In genomic region chr3:163573324-163573723, GRCh38 we compare ENCODE assay signal across 17 cellular contexts.
A peak's percentile ranks its signal among the peaks of the same experiment; 100 is the strongest.
DNase-seq lines count a peak whose midpoint lies in the region; ATAC-seq and TF ChIP-seq lines count a peak whose summit lies in the region.
"Had no signal": no experiment of that assay in that cellular context is flagged by ENCODE, and none has a peak within 500 bp of the region (broad histone marks: within the 10 kb centered on the region; RNA-seq: fewer than 3 reads in every experiment).

No MANE protein-coding gene starts in this region.

- H3K27ac ChIP-seq in SU-DHL-6 (ENCODE audit: low read depth, low read length) = no peak overlapping the region
- H3K27ac ChIP-seq: BLaER1 treated with 17β-estradiol and CSF1 and Interleukin-3, amounts not matched to agents 10 nM and 100 nM; C4-2B had no signal

- no peak overlapping the region for H3K27ac Mint-ChIP-seq in natural killer cell treated with Interleukin-12 subunit alpha and Interleukin-12 subunit beta and Interleukin-15 and Interleukin-18, amount 100 ng/mL, for 72 hours
- H3K27ac Mint-ChIP-seq: B cell; CD4-positive, alpha-beta T cell; CD8-positive, alpha-beta T cell had no signal

- H3K4me1 Mint-ChIP-seq in natural killer cell treated with Interleukin-12 subunit alpha and Interleukin-12 subunit beta and Interleukin-15 and Interleukin-18, amount 100 ng/mL, for 72 hours (ENCODE audit: low read depth in 2 of 2) = no peaks in the 10 kb centered on the region
- H3K4me1 Mint-ChIP-seq: B cell had no signal

- H3K79me2 ChIP-seq in SU-DHL-6 (ENCODE audit: insufficient read depth, low read length) = no peaks in the 10 kb centered on the region

- H3F3A ChIP-seq in SU-DHL-6 (ENCODE audit: insufficient read depth) = no peaks in the 10 kb centered on the region

- H2AFZ ChIP-seq in SU-DHL-6 (ENCODE audit: low read depth, low read length, severe bottlenecking) = peak overlapping the region; percentile 8

- no peaks in the 10 kb centered on the region for H3K27me3 ChIP-seq in SU-DHL-6 (ENCODE audit: low read length)
- H3K27me3 ChIP-seq: BLaER1 treated with 17β-estradiol and CSF1 and Interleukin-3, amounts not matched to agents 10 nM and 100 nM had no signal

- peak; percentile 8 for DNase-seq in amniotic epithelial cell (ENCODE audit: low read depth)
- DNase-seq in left lobe of liver (ENCODE audit: low spot score) = peak; percentile 61
- no peak for DNase-seq in AML-193 (lab: John Stamatoyannopoulos, UW)
- no peak for DNase-seq in NAMALWA (ENCODE audit: low spot score)
- no peak for DNase-seq in natural killer cell treated with Interleukin-12 subunit alpha and Interleukin-12 subunit beta and Interleukin-15 and Interleukin-18, amount 100 ng/mL, for 72 hours (ENCODE audit: low spot score)
- DNase-seq: 8988T; ACHN; Caco-2; Calu3; CD4-positive, alpha-beta T cell; CD8-positive, alpha-beta T cell; DMS79 treated with DMSO at 0.1 percent for 48 hours; GF-D8 had no signal

- peaks cover 16% of the 10 kb centered on the region for H3K9me3 Mint-ChIP-seq in natural killer cell treated with Interleukin-12 subunit alpha and Interleukin-12 subunit beta and Interleukin-15 and Interleukin-18, amount 100 ng/mL, for 72 hours

- no peak for TF ChIP-seq CTCF in SU-DHL-6 (IDR thresholded peaks at IDR 0.05; ENCODE audit: insufficient read depth, low read length, poor library complexity, severe bottlenecking)

- no peaks in the 10 kb centered on the region for H4K20me1 ChIP-seq in SU-DHL-6 (ENCODE audit: low read depth, low read length)
- H4K20me1 ChIP-seq: BLaER1 treated with 17β-estradiol and CSF1 and Interleukin-3, amounts not matched to agents 10 nM and 100 nM had no signal

- H3K4me3 Mint-ChIP-seq in natural killer cell treated with Interleukin-12 subunit alpha and Interleukin-12 subunit beta and Interleukin-15 and Interleukin-18, amount 100 ng/mL, for 72 hours = no peak overlapping the region
- H3K4me3 Mint-ChIP-seq: B cell; CD4-positive, alpha-beta T cell; CD8-positive, alpha-beta T cell had no signal

- no peak overlapping the region for H3K4me2 ChIP-seq in SU-DHL-6 (ENCODE audit: low read depth, low read length, poor library complexity, severe bottlenecking)
- H3K4me2 ChIP-seq: BLaER1 treated with 17β-estradiol and CSF1 and Interleukin-3, amounts not matched to agents 10 nM and 100 nM had no signal

- H3K36me3 ChIP-seq in SU-DHL-6 (ENCODE audit: low read length) = no peaks in the 10 kb centered on the region
- H3K36me3 ChIP-seq: BLaER1 treated with 17β-estradiol and CSF1 and Interleukin-3, amounts not matched to agents 10 nM and 100 nM had no signal

- peak; percentile 91 for ATAC-seq in left lobe of liver
- ATAC-seq in natural killer cell treated with Interleukin-12 subunit alpha and Interleukin-12 subunit beta and Interleukin-15 and Interleukin-18, amount 100 ng/mL, for 72 hours = no peak
- ATAC-seq: CD8-positive, alpha-beta T cell had no signal

- no peak overlapping the region for H3K9ac ChIP-seq in SU-DHL-6 (ENCODE audit: low read length)
- H3K9ac ChIP-seq: BLaER1 treated with 17β-estradiol and CSF1 and Interleukin-3, amounts not matched to agents 10 nM and 100 nM had no signal

- H3K27me3 Mint-ChIP-seq in natural killer cell treated with Interleukin-12 subunit alpha and Interleukin-12 subunit beta and Interleukin-15 and Interleukin-18, amount 100 ng/mL, for 72 hours = no peaks in the 10 kb centered on the region
- H3K27me3 Mint-ChIP-seq: B cell; CD4-positive, alpha-beta T cell had no signal

- H3K4me3 ChIP-seq in SU-DHL-6 (ENCODE audit: insufficient read depth, low read length, poor library complexity, severe bottlenecking) = no peak overlapping the region
- H3K4me3 ChIP-seq: BLaER1 treated with 17β-estradiol and CSF1 and Interleukin-3, amounts not matched to agents 10 nM and 100 nM had no signal

- peaks cover 4% of the 10 kb centered on the region for H3K36me3 Mint-ChIP-seq in natural killer cell treated with Interleukin-12 subunit alpha and Interleukin-12 subunit beta and Interleukin-15 and Interleukin-18, amount 100 ng/mL, for 72 hours
- H3K36me3 Mint-ChIP-seq: CD8-positive, alpha-beta T cell had no signal

- H3K9me2 ChIP-seq in SU-DHL-6 (replicated peaks; ENCODE audit: insufficient read depth, low read length) = no peaks in the 10 kb centered on the region

- H3K9me3 ChIP-seq in SU-DHL-6 (ENCODE audit: insufficient read depth, low read length) = peaks cover 14% of the 10 kb centered on the region; the same call in 1 of the 2 replicates
- H3K9me3 ChIP-seq: Caco-2 had no signal

Comparison
In these comparisons a context has a peak if more than half of its experiments do, and no peak if none do; other contexts are left out.
1. DNase-seq: peak in amniotic epithelial cell (single experiment) and left lobe of liver (single experiment); none in AML-193 (0 of 2), NAMALWA (single experiment) and natural killer cell treated with Interleukin-12 subunit alpha and Interleukin-12 subunit beta and Interleukin-15 and Interleukin-18, amount 100 ng/mL, for 72 hours (single experiment).